Comparison of ENCODE assay signal across 24 cellular contexts in genomic region chr18:51531496-51531895, GRCh38.
"Had no signal": no experiment of that assay in that cellular context is flagged by ENCODE, and none has a peak within 500 bp of the region (broad histone marks: within the 10 kb centered on the region; RNA-seq: fewer than 3 reads in every experiment).

No MANE protein-coding gene starts in this region.

- H3K27ac Mint-ChIP-seq: activated B cell treated with CpG ODN at 0.5 μM for 24 hours; activated CD4-positive, alpha-beta memory T cell treated with anti-CD3 and anti-CD28 coated beads, Interleukin-2, amount 10 ng/mL, durations not matched to agents 7 days and 5 days; activated naive CD8-positive, alpha-beta T cell treated with anti-CD3 and anti-CD28 coated beads, Interleukin-2, amount 10 ng/mL, durations not matched to agents 7 days and 5 days; activated T-helper 17 cell treated with anti-CD3 and anti-CD28 coated beads, Interleukin-2, amount 50 U/mL, for 72 hours; nephron progenitor cell; T-helper 2 cell treated with Interferon-gamma antibody and Interleukin-4, amounts not matched to agents 5 μg/mL and 100 μg/mL, for 36 hours had no signal

- H3K4me3 Mint-ChIP-seq: activated B cell treated with CpG ODN at 0.5 μM for 24 hours; activated CD4-positive, alpha-beta memory T cell treated with anti-CD3 and anti-CD28 coated beads, Interleukin-2, amount 10 ng/mL, durations not matched to agents 7 days and 5 days; activated naive CD8-positive, alpha-beta T cell treated with anti-CD3 and anti-CD28 coated beads, Interleukin-2, amount 10 ng/mL, durations not matched to agents 7 days and 5 days; activated T-helper 17 cell treated with anti-CD3 and anti-CD28 coated beads, Interleukin-2, amount 50 U/mL, for 72 hours; nephron progenitor cell; T-helper 2 cell treated with Interferon-gamma antibody and Interleukin-4, amounts not matched to agents 5 μg/mL and 100 μg/mL, for 36 hours had no signal

- H3K9me3 ChIP-seq: left lung, sigmoid colon, thyroid gland had no signal

- H3K36me3 ChIP-seq: left lung, sigmoid colon, thyroid gland had no signal

- H3K36me3 Mint-ChIP-seq: activated naive CD8-positive, alpha-beta T cell treated with anti-CD3 and anti-CD28 coated beads, Interleukin-2, amount 10 ng/mL, durations not matched to agents 7 days and 5 days had no signal

- H2AFZ ChIP-seq: hepatocyte had no signal

- H3K9me3 Mint-ChIP-seq: activated B cell treated with CpG ODN at 0.5 μM for 24 hours; activated CD4-positive, alpha-beta memory T cell treated with anti-CD3 and anti-CD28 coated beads, Interleukin-2, amount 10 ng/mL, durations not matched to agents 7 days and 5 days; activated naive CD8-positive, alpha-beta T cell treated with anti-CD3 and anti-CD28 coated beads, Interleukin-2, amount 10 ng/mL, durations not matched to agents 7 days and 5 days; activated T-helper 17 cell treated with anti-CD3 and anti-CD28 coated beads, Interleukin-2, amount 50 U/mL, for 72 hours; T-helper 2 cell treated with Interferon-gamma antibody and Interleukin-4, amounts not matched to agents 5 μg/mL and 100 μg/mL, for 36 hours had no signal

- H3K4me1 ChIP-seq: left lung, sigmoid colon, thyroid gland had no signal

- H3K4me2 ChIP-seq: hepatocyte had no signal

- H3K27me3 Mint-ChIP-seq: activated naive CD8-positive, alpha-beta T cell treated with anti-CD3 and anti-CD28 coated beads, Interleukin-2, amount 10 ng/mL, durations not matched to agents 7 days and 5 days had no signal

- H3K4me3 ChIP-seq: hepatocyte, left lung, sigmoid colon, thyroid gland had no signal

- FAIRE-seq: endothelial cell of umbilical vein, islet of Langerhans, urothelium cell line had no signal

- H3K27ac ChIP-seq: hepatocyte, left lung, sigmoid colon, thyroid gland had no signal

- H3K4me1 Mint-ChIP-seq: activated B cell treated with CpG ODN at 0.5 μM for 24 hours; activated CD4-positive, alpha-beta memory T cell treated with anti-CD3 and anti-CD28 coated beads, Interleukin-2, amount 10 ng/mL, durations not matched to agents 7 days and 5 days; activated naive CD8-positive, alpha-beta T cell treated with anti-CD3 and anti-CD28 coated beads, Interleukin-2, amount 10 ng/mL, durations not matched to agents 7 days and 5 days; activated T-helper 17 cell treated with anti-CD3 and anti-CD28 coated beads, Interleukin-2, amount 50 U/mL, for 72 hours had no signal

- H3K27me3 ChIP-seq: hepatocyte, left lung, sigmoid colon, thyroid gland had no signal

- DNase-seq: activated B cell treated with CpG ODN at 0.5 μM for 24 hours; activated CD4-positive, alpha-beta memory T cell treated with anti-CD3 and anti-CD28 coated beads, Interleukin-2, amount 10 ng/mL, durations not matched to agents 7 days and 5 days; activated CD4-positive, alpha-beta T cell treated with anti-CD3 and anti-CD28 coated beads for 48 hours; activated naive CD4-positive, alpha-beta T cell; activated naive CD8-positive, alpha-beta T cell treated with anti-CD3 and anti-CD28 coated beads, Interleukin-2, amount 10 ng/mL, durations not matched to agents 7 days and 5 days; activated T-cell treated with anti-CD3 and anti-CD28 coated beads, Interleukin-2, amount 50 U/mL, for 1 hour; amygdala; dermis blood vessel endothelial cell; effector memory CD4-positive, alpha-beta T cell; foreskin fibroblast; left lung; midbrain; nephron progenitor cell; nucleus accumbens; sigmoid colon; stimulated activated CD8-positive, alpha-beta memory T cell treated with anti-CD3 and anti-CD28 coated beads, Interleukin-4, amount 100 ng/mL, for 48 hours; stimulated activated naive CD4-positive, alpha-beta T cell treated with Interleukin-2 at 50 U/mL for 16 hours; thyroid gland had no signal

- H3K79me2 ChIP-seq: hepatocyte had no signal
